ENCODE assay signal across 8 cellular contexts in genomic region chr13:79405501-79405830, GRCh38. TPM values are rescaled to one million over a fixed set of nuclear protein-coding genes. Genes with fewer than 3 reads are reported as not detected.
DNase-seq lines count a peak whose midpoint lies in the region; ATAC-seq and TF ChIP-seq lines count a peak whose summit lies in the region.

No MANE protein-coding gene starts in this region.

- DNase-seq in activated CD4-positive, alpha-beta T cell treated with anti-CD3 and anti-CD28 coated beads for 36 hours: no peak
- no peak for DNase-seq in activated CD4-positive, alpha-beta T cell treated with anti-CD3 and anti-CD28 coated beads, Interleukin-2, amount 50 U/mL, for 1 hour
- DNase-seq in RWPE1 (ENCODE audit: low spot score) (peak; percentile 45), left ventricle myocardium inferior (no peak), spleen (no peak), T-helper 9 cell (no peak), NCI-H2081 treated with DMSO at 0.1 percent for 48 hours (lab: John Stamatoyannopoulos, UW) (no peak)

- CTCF ChIA-PET in activated CD4-positive, alpha-beta T cell treated with anti-CD3 and anti-CD28 coated beads for 36 hours (lab: Charles Lee): interaction anchor here (1.2 to 3.8 kb wide), 4 partner anchors 13 to 135 kb away, joined by 5 to 24 read pairs (median 10); partner anchors contain the start of gene NDFIP2
- CTCF ChIA-PET in RWPE1 (lab: Yijun Ruan, JAX): interaction anchor here (1.0 to 1.2 kb wide), 2 partner anchors 135 to 136 kb away, joined by 3 to 4 read pairs; no protein-coding TSS in a partner anchor

- peak overlapping the region; percentile 82 for H3K4me3 ChIP-seq in left ventricle myocardium inferior
- H3K4me3 ChIP-seq in spleen: peak overlapping the region; percentile 48 to 98 (median 94)

- no peak overlapping the region for H3K27ac Mint-ChIP-seq in activated CD4-positive, alpha-beta T cell treated with anti-CD3 and anti-CD28 coated beads for 36 hours

- no peaks in the 10 kb centered on the region for H3K9me3 Mint-ChIP-seq in activated CD4-positive, alpha-beta T cell treated with anti-CD3 and anti-CD28 coated beads for 36 hours (ENCODE audit: low read depth)

- H3K4me3 Mint-ChIP-seq in activated CD4-positive, alpha-beta T cell treated with anti-CD3 and anti-CD28 coated beads for 36 hours: no peak overlapping the region

- H3K36me3 ChIP-seq in left ventricle myocardium inferior (no peaks in the 10 kb centered on the region), spleen (no peaks in the 10 kb centered on the region)

- peak; percentile 33 for ATAC-seq in activated CD4-positive, alpha-beta T cell treated with anti-CD3 and anti-CD28 coated beads for 36 hours
- peak; percentile 39 for ATAC-seq in HG02981 (IDR thresholded peaks at IDR 0.05; ENCODE audit: unreplicated experiment)

- 0 to 1% (median 1%) methylated on average over 11 to 19 of the region's 19 CpGs for WGBS in spleen, 5 donors

- H3K27me3 Mint-ChIP-seq in activated CD4-positive, alpha-beta T cell treated with anti-CD3 and anti-CD28 coated beads for 36 hours: no peaks in the 10 kb centered on the region

- H3K27me3 ChIP-seq in left ventricle myocardium inferior (ENCODE audit: low read depth) (no peaks in the 10 kb centered on the region), spleen (replicated peaks in 1 of 7) (no peaks in the 10 kb centered on the region)

- TF ChIP-seq CTCF in RWPE1 (conservative IDR thresholded peaks at IDR 0.05; ENCODE audit: low read depth) (no peak), left ventricle myocardium inferior (IDR thresholded peaks at IDR 0.05; ENCODE audit: borderline replicate concordance) (no peak), spleen (IDR thresholded peaks at IDR 0.05 in 8 of 11, conservative IDR thresholded peaks at IDR 0.05 in 3 of 11) (no peak)

- POLR2A ChIA-PET in activated CD4-positive, alpha-beta T cell treated with anti-CD3 and anti-CD28 coated beads for 36 hours (lab: Charles Lee): interaction anchor here (0.6 to 3.0 kb wide), 10 partner anchors 12 to 1081 kb away, joined by 3 to 14 read pairs (median 3); partner anchors contain the start of gene NDFIP2
- POLR2A ChIA-PET in RWPE1 (lab: Yijun Ruan, JAX; ENCODE audit: low non-redundant PET): no interaction called here

- no peaks in the 10 kb centered on the region for H3K9me3 ChIP-seq in left ventricle myocardium inferior (replicated peaks)
- H3K9me3 ChIP-seq in spleen: no peaks in the 10 kb centered on the region

- peak overlapping the region; percentile 91 for H3K27ac ChIP-seq in RWPE1
- H3K27ac ChIP-seq in left ventricle myocardium inferior (replicated peaks): peak overlapping the region; percentile 96
- H3K27ac ChIP-seq in spleen: peak overlapping the region; percentile 93 to 98 (median 97)

- peaks cover 49% of the 10 kb centered on the region for H3K4me1 Mint-ChIP-seq in activated CD4-positive, alpha-beta T cell treated with anti-CD3 and anti-CD28 coated beads for 36 hours

- TF ChIP-seq POLR2A in spleen (IDR thresholded peaks at IDR 0.05): no peak

- peaks cover 28% of the 10 kb centered on the region for H3K36me3 Mint-ChIP-seq in activated CD4-positive, alpha-beta T cell treated with anti-CD3 and anti-CD28 coated beads for 36 hours (ENCODE audit: low read depth)

- intact Hi-C loops in activated CD4-positive, alpha-beta T cell treated with anti-CD3 and anti-CD28 coated beads for 36 hours (cut with DNase I, micrococcal nuclease): loop anchor here (1.0 to 10.0 kb wide), 4 partner anchors 12 to 751 kb away; partner anchors contain the start of gene OBI1 (in 1 of the 2)
- intact Hi-C loops in left ventricle myocardium inferior (cut with micrococcal nuclease) (no loop called here), spleen (cut with DNase I; ENCODE audit: low total_unique reads) (no loop called here)

- peaks cover 72% of the 10 kb centered on the region for H3K4me1 ChIP-seq in left ventricle myocardium inferior
- H3K4me1 ChIP-seq in spleen: peaks cover 30 to 64% (median 61%) of the 10 kb centered on the region in 6 donors

RNA-seq across cellular contexts. Expression of gene RBM26, which starts 0.6 kb away (rescaled TPM):
- total RNA-seq in activated CD4-positive, alpha-beta T cell treated with anti-CD3 and anti-CD28 coated beads for 36 hours: 10 to 100 TPM; 61.3 to 79.6 TPM
- 20.6 TPM for total RNA-seq in left ventricle myocardium inferior
- 10 to 100 TPM; 56.3 to 87.6 (median 65.0) TPM for total RNA-seq in spleen
- 10 to 100 TPM; 25.6 to 38.4 (median 30.7) TPM for polyA plus RNA-seq in spleen

Comparison
In these comparisons a context has a peak if more than half of its experiments do, and no peak if none do; other contexts are left out.
1. intact Hi-C loops: an anchor here in activated CD4-positive, alpha-beta T cell treated with anti-CD3 and anti-CD28 coated beads for 36 hours (1.0 to 10.0 kb wide); none called in left ventricle myocardium inferior and spleen.